In the genomic region with DNA sequence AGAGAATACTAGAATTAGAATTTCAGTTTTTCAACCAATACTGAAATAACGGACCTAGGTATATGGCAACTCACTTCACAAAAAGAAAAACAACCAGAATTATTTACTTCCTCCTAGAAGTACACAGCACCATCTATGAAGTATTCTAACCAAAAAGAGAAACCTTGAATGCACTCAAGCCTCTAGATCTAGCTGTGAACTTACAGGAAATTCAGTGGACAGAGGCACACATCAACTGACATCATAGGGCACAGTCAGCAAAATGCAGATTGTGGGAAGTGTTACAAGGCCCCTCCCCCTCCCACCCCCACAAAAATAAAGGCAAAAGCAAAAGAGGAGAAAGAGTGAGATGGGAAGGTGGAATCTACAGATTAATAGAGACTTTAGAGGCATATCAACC, we compare ENCODE assay signal across 22 cellular contexts.
"Had no signal": no experiment of that assay in that cellular context is flagged by ENCODE, and none has a peak within 500 bp of the region (broad histone marks: within the 10 kb centered on the region; RNA-seq: fewer than 3 reads in every experiment).

No MANE protein-coding gene starts in this region.

- H3K27me3 ChIP-seq: esophagus muscularis mucosa, neural progenitor cell, right lobe of liver, tibial nerve, upper lobe of left lung had no signal

- H2AFZ ChIP-seq: neural progenitor cell, parathyroid adenoma had no signal

- FAIRE-seq: endothelial cell of umbilical vein, keratinocyte, small intestine, urothelium cell line had no signal

- H3K4me2 ChIP-seq: neural progenitor cell had no signal

- H3K36me3 ChIP-seq: esophagus muscularis mucosa, neural progenitor cell, right lobe of liver, thoracic aorta, tibial nerve, upper lobe of left lung had no signal

- ATAC-seq: naive thymus-derived CD4-positive, alpha-beta T cell; stimulated activated naive B cell treated with anti-CD40 and anti-IgM and Interleukin-4, amounts not matched to agents 10 μg/mL and 1 μg/mL and 100 μg/mL, for 72 hours had no signal

- DNase-seq: dermis blood vessel endothelial cell; effector memory CD4-positive, alpha-beta T cell; head of caudate nucleus; mesenchymal stem cell; midbrain; naive thymus-derived CD4-positive, alpha-beta T cell; right lobe of liver; small intestine; stimulated activated CD4-positive, alpha-beta T cell treated with anti-CD3 and anti-CD28 coated beads, Interleukin-15, amount 100 ng/mL, for 24 hours; stimulated activated CD4-positive, alpha-beta T cell treated with anti-CD3 and anti-CD28 coated beads, Interleukin-2, amount 100 ng/mL, for 48 hours; stimulated activated naive B cell treated with anti-CD40 and anti-IgM and Interleukin-4, amounts not matched to agents 10 μg/mL and 1 μg/mL and 100 μg/mL, for 72 hours; upper lobe of left lung had no signal

- H3K9me3 ChIP-seq: esophagus muscularis mucosa, right lobe of liver, thoracic aorta, tibial nerve, upper lobe of left lung had no signal

- H3K9ac ChIP-seq: neural progenitor cell, parathyroid adenoma had no signal

- H3K4me1 ChIP-seq: esophagus muscularis mucosa, neural progenitor cell, right lobe of liver, upper lobe of left lung had no signal

- H3K27ac ChIP-seq: coronary artery, esophagus muscularis mucosa, neural progenitor cell, parathyroid adenoma, right lobe of liver, thoracic aorta, tibial nerve, upper lobe of left lung had no signal

- H3K4me3 ChIP-seq: coronary artery, esophagus muscularis mucosa, lung, neural progenitor cell, right lobe of liver, thoracic aorta, tibial nerve, upper lobe of left lung had no signal
